In genomic region chr5:134413046-134413445, GRCh38 we compare ENCODE assay signal across 12 cellular contexts. TPM values are rescaled to one million over a fixed set of nuclear protein-coding genes. Genes with fewer than 3 reads are reported as not detected.
A peak's percentile ranks its signal among the peaks of the same experiment; 100 is the strongest.
DNase-seq lines count a peak whose midpoint lies in the region; ATAC-seq and TF ChIP-seq lines count a peak whose summit lies in the region.
"Had no signal": no experiment of that assay in that cellular context is flagged by ENCODE, and none has a peak within 500 bp of the region (broad histone marks: within the 10 kb centered on the region; RNA-seq: fewer than 3 reads in every experiment).

No MANE protein-coding gene starts in this region.

- H3K27ac Mint-ChIP-seq in T-helper 17 cell: peak overlapping the region; percentile 90

- 54 to 63% (median 59%) methylated on average over 2 of the region's 2 CpGs for WGBS in heart left ventricle, 4 donors
- WGBS in liver: 71% methylated on average over 2 of the region's 2 CpGs

- H3K9me3 ChIP-seq in heart left ventricle (no peaks in the 10 kb centered on the region), T-helper 17 cell (ENCODE audit: control insufficient read depth, low read length, poor library complexity, severe bottlenecking) (no peaks in the 10 kb centered on the region), liver (ENCODE audit: control insufficient read depth in 4 of 4, low read length in 3 of 4) (no peaks in the 10 kb centered on the region), tibial artery (no peaks in the 10 kb centered on the region)
- H3K9me3 ChIP-seq: HAP-1 had no signal

- H3K36me3 ChIP-seq in heart left ventricle: peaks cover 0 to 7% (median 0%) of the 10 kb centered on the region in 9 donors
- H3K36me3 ChIP-seq in liver (ENCODE audit: control insufficient read depth in 4 of 4, insufficient read depth in 3 of 4, low read depth in 1 of 4, low read length in 3 of 4): no peaks in the 10 kb centered on the region
- no peaks in the 10 kb centered on the region for H3K36me3 ChIP-seq in tibial artery

- peaks cover 2% of the 10 kb centered on the region for H3K36me3 Mint-ChIP-seq in T-helper 17 cell (ENCODE audit: low read depth)

- H3K27me3 ChIP-seq in heart left ventricle (no peaks in the 10 kb centered on the region), liver (ENCODE audit: control insufficient read depth in 4 of 4, insufficient read depth in 4 of 4, low read length in 3 of 4) (no peaks in the 10 kb centered on the region), tibial artery (no peaks in the 10 kb centered on the region)

- DNase-seq in heart left ventricle: no peak
- DNase-seq in left cardiac atrium: no peak
- no peak for DNase-seq in T-helper 17 cell
- DNase-seq in tibial artery: no peak
- DNase-seq in DMS53 (lab: John Stamatoyannopoulos, UW): no peak
- no peak for DNase-seq in epidermal melanocyte (ENCODE audit: insufficient read length, low spot score)
- DNase-seq: DMS79, NCI-H1436, NCI-H446 treated with DMSO at 0.1 percent for 48 hours had no signal

- peaks cover 20% of the 10 kb centered on the region for H3K4me1 Mint-ChIP-seq in T-helper 17 cell

- H3K4me1 ChIP-seq in heart left ventricle (peaks cover 0 to 37% (median 22%) of the 10 kb centered on the region in 12 donors), liver (ENCODE audit: control insufficient read depth in 4 of 4, insufficient read depth in 4 of 4, low read length in 3 of 4) (peaks cover 6 to 62% (median 44%) of the 10 kb centered on the region in 4 donors), tibial artery (peaks cover 0 to 23% (median 22%) of the 10 kb centered on the region in 4 donors)

- no peak overlapping the region for H3K4me3 ChIP-seq in heart left ventricle
- H3K4me3 ChIP-seq in liver (ENCODE audit: low read depth in 1 of 3, low read length in 3 of 3): no peak overlapping the region
- H3K4me3 ChIP-seq in tibial artery: no peak overlapping the region
- H3K4me3 ChIP-seq: HAP-1 had no signal

- H3K9ac ChIP-seq in liver (ENCODE audit: low read depth in 1 of 2, low read length in 2 of 2): peak overlapping the region in 1 of 2 donors; percentile 36

- TF ChIP-seq POLR2A in heart left ventricle (IDR thresholded peaks at IDR 0.05) (no peak), GM18505 (IDR thresholded peaks at IDR 0.05; ENCODE audit: borderline replicate concordance, extremely low read depth, insufficient read depth, insufficient read length) (no peak)

- intact Hi-C loops in heart left ventricle (cut with DNase I) (loop anchor here (2.0 to 5.0 kb wide), 11 partner anchors 24 to 174 kb away; partner anchors contain the start of genes JADE2 (in 1 of the 10) and UBE2B (in 1 of the 10)), left cardiac atrium (cut with DNase I) (loop anchor here in 1 of 2 donors (5.0 kb wide), 1 partner anchor 114 kb away; the partner anchor contains the start of gene JADE2), tibial artery (cut with DNase I; ENCODE audit: low total_unique reads) (loop anchor here (5.0 kb wide), 3 partner anchors 54 to 164 kb away; partner anchors contain the start of gene JADE2)

- H3K4me3 Mint-ChIP-seq in T-helper 17 cell: no peak overlapping the region

- H3K27ac ChIP-seq in heart left ventricle: peak overlapping the region in 7 of 12 donors; percentile 69 to 97 (median 90)
- H3K27ac ChIP-seq in liver (ENCODE audit: low read depth in 1 of 2, low read length in 2 of 2): peak overlapping the region; percentile 49 to 87
- peak overlapping the region; percentile 78 to 84 for H3K27ac ChIP-seq in tibial artery

- TF ChIP-seq RAD21 in liver (IDR thresholded peaks at IDR 0.05): no peak

- ATAC-seq in heart left ventricle (no peak), left cardiac atrium (no peak), T-helper 17 cell (no peak), GM18505 (IDR thresholded peaks at IDR 0.05; ENCODE audit: unreplicated experiment) (no peak)

- no peak for TF ChIP-seq CTCF in heart left ventricle (IDR thresholded peaks at IDR 0.05)
- TF ChIP-seq CTCF in liver (IDR thresholded peaks at IDR 0.05; ENCODE audit: low read depth, low read length, missing input control): no peak
- TF ChIP-seq CTCF in tibial artery (IDR thresholded peaks at IDR 0.05): no peak

- H3K27me3 Mint-ChIP-seq in T-helper 17 cell: no peaks in the 10 kb centered on the region

TF ChIP-seq in liver, 16 proteins besides CTCF, POLR2A, EP300 and RAD21:
- TF ChIP-seq NR2F2 (IDR thresholded peaks at IDR 0.05): no peak
- no peak for TF ChIP-seq TAF1 (conservative IDR thresholded peaks at IDR 0.05)
- TF ChIP-seq, protein P1, sequence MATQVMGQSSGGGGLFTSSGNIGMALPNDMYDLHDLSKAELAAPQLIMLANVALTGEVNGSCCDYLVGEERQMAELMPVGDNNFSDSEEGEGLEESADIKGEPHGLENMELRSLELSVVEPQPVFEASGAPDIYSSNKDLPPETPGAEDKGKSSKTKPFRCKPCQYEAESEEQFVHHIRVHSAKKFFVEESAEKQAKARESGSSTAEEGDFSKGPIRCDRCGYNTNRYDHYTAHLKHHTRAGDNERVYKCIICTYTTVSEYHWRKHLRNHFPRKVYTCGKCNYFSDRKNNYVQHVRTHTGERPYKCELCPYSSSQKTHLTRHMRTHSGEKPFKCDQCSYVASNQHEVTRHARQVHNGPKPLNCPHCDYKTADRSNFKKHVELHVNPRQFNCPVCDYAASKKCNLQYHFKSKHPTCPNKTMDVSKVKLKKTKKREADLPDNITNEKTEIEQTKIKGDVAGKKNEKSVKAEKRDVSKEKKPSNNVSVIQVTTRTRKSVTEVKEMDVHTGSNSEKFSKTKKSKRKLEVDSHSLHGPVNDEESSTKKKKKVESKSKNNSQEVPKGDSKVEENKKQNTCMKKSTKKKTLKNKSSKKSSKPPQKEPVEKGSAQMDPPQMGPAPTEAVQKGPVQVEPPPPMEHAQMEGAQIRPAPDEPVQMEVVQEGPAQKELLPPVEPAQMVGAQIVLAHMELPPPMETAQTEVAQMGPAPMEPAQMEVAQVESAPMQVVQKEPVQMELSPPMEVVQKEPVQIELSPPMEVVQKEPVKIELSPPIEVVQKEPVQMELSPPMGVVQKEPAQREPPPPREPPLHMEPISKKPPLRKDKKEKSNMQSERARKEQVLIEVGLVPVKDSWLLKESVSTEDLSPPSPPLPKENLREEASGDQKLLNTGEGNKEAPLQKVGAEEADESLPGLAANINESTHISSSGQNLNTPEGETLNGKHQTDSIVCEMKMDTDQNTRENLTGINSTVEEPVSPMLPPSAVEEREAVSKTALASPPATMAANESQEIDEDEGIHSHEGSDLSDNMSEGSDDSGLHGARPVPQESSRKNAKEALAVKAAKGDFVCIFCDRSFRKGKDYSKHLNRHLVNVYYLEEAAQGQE (IDR thresholded peaks at IDR 0.05): no peak
- no peak for TF ChIP-seq EGR1 (IDR thresholded peaks at IDR 0.05; ENCODE audit: low read depth in 2 of 2)
- TF ChIP-seq SP1 (IDR thresholded peaks at IDR 0.05): no peak
- no peak for TF ChIP-seq JUND (IDR thresholded peaks at IDR 0.05)
- no peak for TF ChIP-seq HNF4A (conservative IDR thresholded peaks at IDR 0.05)
- TF ChIP-seq ATF3 (IDR thresholded peaks at IDR 0.05): no peak
- TF ChIP-seq, protein P2, sequence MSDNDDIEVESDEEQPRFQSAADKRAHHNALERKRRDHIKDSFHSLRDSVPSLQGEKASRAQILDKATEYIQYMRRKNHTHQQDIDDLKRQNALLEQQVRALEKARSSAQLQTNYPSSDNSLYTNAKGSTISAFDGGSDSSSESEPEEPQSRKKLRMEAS (IDR thresholded peaks at IDR 0.05): no peak
- no peak for TF ChIP-seq ZBTB33 (IDR thresholded peaks at IDR 0.05)
- no peak for TF ChIP-seq FOXA2 (IDR thresholded peaks at IDR 0.05)
- no peak for TF ChIP-seq GABPA (IDR thresholded peaks at IDR 0.05 in 1 of 2, conservative IDR thresholded peaks at IDR 0.05 in 1 of 2)
- no peak for TF ChIP-seq FOXA1 (IDR thresholded peaks at IDR 0.05)
- no peak for TF ChIP-seq HNF4G (IDR thresholded peaks at IDR 0.05)
- no peak for TF ChIP-seq RXRA (IDR thresholded peaks at IDR 0.05)

RNA-seq across cellular contexts. Expression of gene CDKN2AIPNL, which starts 1.4 kb away (rescaled TPM):
- total RNA-seq in heart left ventricle (10 to 100 TPM; 26.6 to 38.4 (median 32.3) TPM), left cardiac atrium (10 to 100 TPM; 29.1 to 34.4 TPM), T-helper 17 cell (10 to 100 TPM; 16.6 to 17.5 TPM), liver (10 to 100 TPM in 1 of 2 donors, 1 to 10 TPM in 1; 7.8 to 10.8 TPM)
- polyA plus RNA-seq in heart left ventricle (10 to 100 TPM; 45.1 to 87.5 TPM), liver (10 to 100 TPM in 1 of 2 donors, 1 to 10 TPM in 1; 7.2 to 13.3 TPM)

RNA-seq across cellular contexts. Expression of gene UBE2B, which starts 41.7 kb away (rescaled TPM):
- total RNA-seq in heart left ventricle: 100 to 1,000 TPM in 8 of 9 donors, 10 to 100 TPM in 1; 62.8 to 230 (median 188) TPM
- 100 to 1,000 TPM; 119 to 195 TPM for polyA plus RNA-seq in heart left ventricle
- 100 to 1,000 TPM; 146 to 166 TPM for total RNA-seq in left cardiac atrium
- 100 to 1,000 TPM; 124 to 125 TPM for total RNA-seq in T-helper 17 cell
- 10 to 100 TPM; 20.1 to 40.6 TPM for total RNA-seq in liver
- 10 to 100 TPM; 21.5 to 91.6 TPM for polyA plus RNA-seq in liver

RNA-seq across cellular contexts. Expression of gene CDKL3, which starts 46.1 kb away (rescaled TPM):
- total RNA-seq in heart left ventricle (1 to 10 TPM; 2.6 to 8.0 (median 4.3) TPM), left cardiac atrium (1 to 10 TPM; 3.2 to 7.9 TPM), T-helper 17 cell (under 1 TPM in 1 of 2 donors, not detected in 1; 0.25 TPM), liver (under 1 TPM; 0.05 to 0.25 TPM)
- polyA plus RNA-seq in heart left ventricle (1 to 10 TPM; 3.3 to 5.1 TPM), liver (under 1 TPM; 0.29 to 0.50 TPM)
